In the genomic region with DNA sequence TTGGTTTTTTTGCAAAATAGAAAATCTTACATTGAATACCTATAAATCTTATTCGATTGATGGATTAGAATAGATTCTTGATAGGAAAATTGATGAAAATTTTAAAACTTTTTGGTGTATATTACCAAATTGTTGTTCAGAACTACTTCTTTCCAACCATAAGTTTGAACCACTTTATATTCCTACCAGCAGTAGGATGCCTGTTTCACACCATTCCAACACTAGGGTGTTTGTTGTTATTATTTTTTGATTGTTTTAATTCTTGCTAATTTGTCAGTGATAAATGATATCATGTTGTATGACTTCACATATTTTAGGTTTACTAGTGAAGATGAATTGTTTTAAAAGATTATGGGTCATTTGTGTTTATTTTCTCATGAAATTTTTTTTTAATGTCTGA, we compare ENCODE assay signal across 18 cellular contexts.
"Had no signal": no experiment of that assay in that cellular context is flagged by ENCODE, and none has a peak within 500 bp of the region (broad histone marks: within the 10 kb centered on the region; RNA-seq: fewer than 3 reads in every experiment).

No MANE protein-coding gene starts in this region.

- FAIRE-seq: astrocyte, bronchial epithelial cell had no signal

- H3K4me1 Mint-ChIP-seq: activated B cell treated with CpG ODN at 0.5 μM for 24 hours, endodermal cell, T-helper 17 cell had no signal

- DNase-seq: activated B cell treated with CpG ODN at 0.5 μM for 24 hours; anterior cingulate cortex; effector CD8-positive, alpha-beta T cell; esophagus squamous epithelium; T1000 had no signal

- H3K9me3 Mint-ChIP-seq: activated B cell treated with CpG ODN at 0.5 μM for 24 hours; activated CD8-positive, alpha-beta T cell treated with anti-CD3 and anti-CD28 coated beads for 36 hours; activated T-cell treated with anti-CD3 and anti-CD28 coated beads, Interleukin-2, amount 50 U/mL, for 4 hours; activated T-helper 1 cell treated with anti-CD3 and anti-CD28 coated beads, Interleukin-12 subunit alpha, Interleukin-12 subunit beta, Interleukin-2, Interleukin-4 antibody, amounts not matched to agents 30 ng/mL and 10 ng/mL and 1 ng/mL, durations not matched to agents 14 hours and 24 hours and 36 hours; endodermal cell; T-helper 2 cell treated with Interferon-gamma antibody and Interleukin-4, amounts not matched to agents 5 μg/mL and 100 μg/mL, for 36 hours had no signal

- H3K27ac Mint-ChIP-seq: activated B cell treated with CpG ODN at 0.5 μM for 24 hours; activated CD8-positive, alpha-beta T cell treated with anti-CD3 and anti-CD28 coated beads for 36 hours; activated naive CD8-positive, alpha-beta T cell; activated T-helper 1 cell treated with anti-CD3 and anti-CD28 coated beads, Interleukin-12 subunit alpha, Interleukin-12 subunit beta, Interleukin-2, Interleukin-4 antibody, amounts not matched to agents 30 ng/mL and 10 ng/mL and 1 ng/mL, durations not matched to agents 14 hours and 24 hours and 36 hours; endodermal cell; T-helper 17 cell; T-helper 2 cell treated with Interferon-gamma antibody and Interleukin-4, amounts not matched to agents 5 μg/mL and 100 μg/mL, for 36 hours had no signal

- H3K27me3 ChIP-seq: brain microvascular endothelial cell, colonic mucosa, esophagus squamous epithelium had no signal

- H3K4me1 ChIP-seq: colonic mucosa, esophagus squamous epithelium had no signal

- H3K9me3 ChIP-seq: colonic mucosa, esophagus squamous epithelium had no signal

- ATAC-seq: activated CD4-positive, CD25-positive, alpha-beta regulatory T cell treated with anti-CD3 and anti-CD28 coated beads, Interleukin-2, amount 50 U/mL, for 24 hours; activated CD8-positive, alpha-beta T cell treated with anti-CD3 and anti-CD28 coated beads for 36 hours; activated T-cell treated with anti-CD3 and anti-CD28 coated beads, Interleukin-2, amount 50 U/mL, for 4 hours; T-helper 17 cell had no signal

- H3K36me3 ChIP-seq: colonic mucosa had no signal

- H3K27ac ChIP-seq: brain microvascular endothelial cell, colonic mucosa, esophagus squamous epithelium, WERI-Rb-1 had no signal

- H3K27me3 Mint-ChIP-seq: activated B cell treated with CpG ODN at 0.5 μM for 24 hours; activated CD8-positive, alpha-beta T cell treated with anti-CD3 and anti-CD28 coated beads for 36 hours; activated naive CD8-positive, alpha-beta T cell; T-helper 17 cell had no signal

- H3K4me3 ChIP-seq: colonic mucosa, esophagus squamous epithelium had no signal

- H3K4me3 Mint-ChIP-seq: activated B cell treated with CpG ODN at 0.5 μM for 24 hours; activated CD8-positive, alpha-beta T cell treated with anti-CD3 and anti-CD28 coated beads for 36 hours; activated naive CD8-positive, alpha-beta T cell; activated T-cell treated with anti-CD3 and anti-CD28 coated beads, Interleukin-2, amount 50 U/mL, for 4 hours; activated T-helper 1 cell treated with anti-CD3 and anti-CD28 coated beads, Interleukin-12 subunit alpha, Interleukin-12 subunit beta, Interleukin-2, Interleukin-4 antibody, amounts not matched to agents 30 ng/mL and 10 ng/mL and 1 ng/mL, durations not matched to agents 14 hours and 24 hours and 36 hours; endodermal cell; T-helper 17 cell; T-helper 2 cell treated with Interferon-gamma antibody and Interleukin-4, amounts not matched to agents 5 μg/mL and 100 μg/mL, for 36 hours had no signal
